ENCODE assay signal across 8 cellular contexts in genomic region chr16:57187508-57187854, GRCh38. TPM values are rescaled to one million over a fixed set of nuclear protein-coding genes. Genes with fewer than 3 reads are reported as not detected.
DNase-seq lines count a peak whose midpoint lies in the region; ATAC-seq and TF ChIP-seq lines count a peak whose summit lies in the region.

No MANE protein-coding gene starts in this region.

- DNase-seq in AG04450 (ENCODE audit: low read depth, low spot score) (no peak), HL-60 (ENCODE audit: low read depth in 1 of 2, low spot score in 1 of 2) (no peak), lower leg skin (ENCODE audit: low spot score in 2 of 2) (no peak), vagina (ENCODE audit: extremely low spot score in 2 of 2) (no peak), UCSD-AML1 (lab: John Stamatoyannopoulos, UW; ENCODE audit: unreplicated experiment) (no peak), NCI-H2196 treated with DMSO at 0.1 percent for 48 hours (lab: John Stamatoyannopoulos, UW; ENCODE audit: unreplicated experiment) (no peak)
- no peak for DNase-seq in activated naive CD8-positive, alpha-beta T cell treated with anti-CD3 and anti-CD28 coated beads for 36 hours

- peaks cover 50% of the 10 kb centered on the region for H3K4me1 ChIP-seq in vagina

- peaks cover 2% of the 10 kb centered on the region for H3K9me3 Mint-ChIP-seq in activated naive CD8-positive, alpha-beta T cell treated with anti-CD3 and anti-CD28 coated beads for 36 hours

- H3K4me3 ChIP-seq in AG04450 (ENCODE audit: low read depth, low read length) (peak overlapping the region; percentile 95), HL-60 (replicated peaks; ENCODE audit: insufficient read depth, low read length) (peak overlapping the region; percentile 98), lower leg skin (ENCODE audit: low read depth, poor library complexity, severe bottlenecking) (peak overlapping the region; percentile 100), vagina (peak overlapping the region; percentile 98 to 99)

- TF ChIP-seq CTCF in AG04450 (IDR thresholded peaks at IDR 0.05; ENCODE audit: low read depth, low read length) (no peak), HL-60 (IDR thresholded peaks at IDR 0.05; ENCODE audit: insufficient read depth, low read length) (no peak), lower leg skin (IDR thresholded peaks at IDR 0.05) (no peak), vagina (IDR thresholded peaks at IDR 0.05) (no peak)

- H3K4me1 Mint-ChIP-seq in activated naive CD8-positive, alpha-beta T cell treated with anti-CD3 and anti-CD28 coated beads for 36 hours: peaks cover 43% of the 10 kb centered on the region

- H3K9me3 ChIP-seq in AG04450 (ENCODE audit: control insufficient read depth, insufficient read depth, low read length) (peaks cover 4% of the 10 kb centered on the region; the same call in 1 of the 2 replicates), vagina (no peaks in the 10 kb centered on the region)

- H3K36me3 Mint-ChIP-seq in activated naive CD8-positive, alpha-beta T cell treated with anti-CD3 and anti-CD28 coated beads for 36 hours: peaks cover 15% of the 10 kb centered on the region

- intact Hi-C loops in lower leg skin (cut with DNase I; ENCODE audit: low total_unique reads): no loop called here
- intact Hi-C loops in vagina (cut with DNase I): loop anchor here (10.0 kb wide), 1 partner anchor 57 kb away; the partner anchor contains the start of gene ARL2BP

- no peak for ATAC-seq in GM21529 (IDR thresholded peaks at IDR 0.05; ENCODE audit: unreplicated experiment)

- POLR2A ChIA-PET in AG04450 (lab: Yijun Ruan, JAX): no interaction called here

- WGBS in lower leg skin, 2 donors: 4 to 11% methylated on average over 6 of the region's 6 CpGs

- H3K27me3 Mint-ChIP-seq in activated naive CD8-positive, alpha-beta T cell treated with anti-CD3 and anti-CD28 coated beads for 36 hours: no peaks in the 10 kb centered on the region

- CTCF ChIA-PET in AG04450 (lab: Charles Lee): no interaction called here

- H3K27ac ChIP-seq in AG04450 (ENCODE audit: low read depth, low read length) (peak overlapping the region; percentile 80), HL-60 (replicated peaks) (peak overlapping the region; percentile 86), vagina (peak overlapping the region; percentile 86)

- TF ChIP-seq POLR2A in lower leg skin (IDR thresholded peaks at IDR 0.05): no peak
- TF ChIP-seq POLR2A in vagina (IDR thresholded peaks at IDR 0.05): no peak

- peak overlapping the region; percentile 96 for H3K27ac Mint-ChIP-seq in activated naive CD8-positive, alpha-beta T cell treated with anti-CD3 and anti-CD28 coated beads for 36 hours

- H3K27me3 ChIP-seq in AG04450 (ENCODE audit: control insufficient read depth, insufficient read depth, low read length) (no peaks in the 10 kb centered on the region), HL-60 (ENCODE audit: insufficient read depth, poor library complexity, severe bottlenecking) (no peaks in the 10 kb centered on the region), vagina (no peaks in the 10 kb centered on the region)

- no peaks in the 10 kb centered on the region for H3K36me3 ChIP-seq in vagina

- peak overlapping the region; percentile 92 for H3K4me3 Mint-ChIP-seq in activated naive CD8-positive, alpha-beta T cell treated with anti-CD3 and anti-CD28 coated beads for 36 hours

RNA-seq across cellular contexts. Expression of gene RSPRY1, which starts 1.4 kb away (rescaled TPM):
- 54.3 and 63.8 TPM in 2 replicates for polyA plus RNA-seq in AG04450 (2011; rRNA removed)
- 109 and 115 TPM in 2 replicates for polyA minus RNA-seq in AG04450 (2011; rRNA and poly(A)+ RNA removed)
- total RNA-seq in activated naive CD8-positive, alpha-beta T cell treated with anti-CD3 and anti-CD28 coated beads for 36 hours: 10 to 100 TPM; 27.2 to 30.5 TPM
- total RNA-seq in lower leg skin (10 to 100 TPM; 23.8 to 31.2 (median 26.8) TPM), vagina (37.6 TPM)

RNA-seq across cellular contexts. Expression of gene PSME3IP1, which starts 1.6 kb away (rescaled TPM):
- 68.9 and 70.5 TPM in 2 replicates for polyA plus RNA-seq in AG04450 (2011; rRNA removed)
- 55.0 and 72.9 TPM in 2 replicates for polyA minus RNA-seq in AG04450 (2011; rRNA and poly(A)+ RNA removed)
- total RNA-seq in activated naive CD8-positive, alpha-beta T cell treated with anti-CD3 and anti-CD28 coated beads for 36 hours: 100 to 1,000 TPM; 109 to 117 TPM
- 10 to 100 TPM; 38.8 to 68.9 (median 64.9) TPM for total RNA-seq in lower leg skin
- 70.5 TPM for total RNA-seq in vagina

RNA-seq across cellular contexts. Expression of gene ARL2BP, which starts 57.6 kb away (rescaled TPM):
- 84.7 and 107 TPM in 2 replicates for polyA plus RNA-seq in AG04450 (2011; rRNA removed)
- polyA minus RNA-seq in AG04450 (2011; rRNA and poly(A)+ RNA removed): 41.9 and 52.2 TPM in 2 replicates
- 10 to 100 TPM; 16.2 to 17.1 TPM for total RNA-seq in activated naive CD8-positive, alpha-beta T cell treated with anti-CD3 and anti-CD28 coated beads for 36 hours
- total RNA-seq in lower leg skin (10 to 100 TPM; 36.3 to 62.6 (median 48.0) TPM), vagina (44.7 TPM)
